Comparison of ENCODE assay signal across 9 cellular contexts in the genomic region with DNA sequence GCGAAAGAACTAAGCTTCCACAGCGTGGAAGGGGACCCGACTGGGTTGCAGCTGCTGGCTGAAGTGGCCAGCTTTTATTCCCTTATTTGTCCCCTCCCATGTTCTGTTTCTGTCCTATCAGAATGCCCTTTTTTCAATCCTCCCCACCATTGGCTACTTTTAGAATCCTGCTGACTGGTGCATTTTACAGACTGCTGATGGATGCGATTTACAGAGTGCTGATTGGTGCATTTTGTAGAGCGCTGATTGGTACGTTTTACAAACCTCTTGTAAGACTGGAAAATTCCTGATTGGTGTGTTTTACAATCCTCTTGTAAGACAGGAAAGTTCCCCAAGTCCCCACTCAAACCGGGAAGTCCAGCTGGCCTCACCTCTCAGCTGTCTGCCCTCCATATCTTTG.
"Had no signal": no experiment of that assay in that cellular context is flagged by ENCODE, and none has a peak within 500 bp of the region (broad histone marks: within the 10 kb centered on the region; RNA-seq: fewer than 3 reads in every experiment).

No MANE protein-coding gene starts in this region.

- H3K9me3 ChIP-seq: HAP-1 had no signal

- ATAC-seq: HCT116 had no signal

- H3K27ac Mint-ChIP-seq: HFFc6 had no signal

- FAIRE-seq: HTR-8/SVneo had no signal

- H3K4me3 ChIP-seq: GM23248, HAP-1 had no signal

- H3K36me3 ChIP-seq: HAP-1 had no signal

- DNase-seq: GM23248, GOT3, H7, HFFc6, KBM-7 had no signal

- H3K4me3 Mint-ChIP-seq: HFFc6 had no signal

- H3K9me3 Mint-ChIP-seq: HFFc6 had no signal

- H2AFZ ChIP-seq: GM23248 had no signal

- H3K4me2 ChIP-seq: KMS-11 had no signal

- H3K4me1 ChIP-seq: HAP-1 had no signal

- H3K9ac ChIP-seq: GM23248, KMS-11 had no signal

- H3K27ac ChIP-seq: GM23248, KMS-11 had no signal
